ENCODE assay signal across 19 cellular contexts in genomic region chr9:76026796-76027195, GRCh38.
"Had no signal": no experiment of that assay in that cellular context is flagged by ENCODE, and none has a peak within 500 bp of the region (broad histone marks: within the 10 kb centered on the region; RNA-seq: fewer than 3 reads in every experiment).

No MANE protein-coding gene starts in this region.

- H3K4me3 ChIP-seq: body of pancreas, left ventricle myocardium inferior, mucosa of descending colon, tibial nerve, uterus had no signal

- H3K36me3 ChIP-seq: uterus, WERI-Rb-1 had no signal

- H3K27ac ChIP-seq: body of pancreas, left ventricle myocardium inferior, tibial nerve, uterus, WERI-Rb-1 had no signal

- H3K9me3 Mint-ChIP-seq: activated T-helper 2 cell treated with anti-CD3 and anti-CD28 coated beads, Interferon-gamma antibody, Interleukin-2, Interleukin-4, amounts not matched to agents 10 μg/mL and 5 μg/mL and 100 μg/mL, durations not matched to agents 14 hours and 24 hours and 36 hours; natural killer cell had no signal

- H3K4me3 Mint-ChIP-seq: activated naive CD4-positive, alpha-beta T cell treated with anti-CD3 and anti-CD28 coated beads for 36 hours; memory B cell; natural killer cell had no signal

- ATAC-seq: body of pancreas, mucosa of descending colon, natural killer cell had no signal

- H3K4me1 Mint-ChIP-seq: memory B cell had no signal

- H3K27me3 ChIP-seq: body of pancreas, tibial nerve, uterus had no signal

- DNase-seq: activated CD4-positive, alpha-beta T cell treated with anti-CD3 and anti-CD28 coated beads for 48 hours; activated T-cell treated with anti-CD3 and anti-CD28 coated beads for 4 hours; amniotic stem cell; body of pancreas; cortex of kidney; effector CD4-positive, alpha-beta T cell; foreskin fibroblast; hippocampal formation; left ventricle myocardium inferior; mucosa of descending colon; natural killer cell; posterior cingulate gyrus; stimulated activated CD4-positive, alpha-beta T cell treated with anti-CD3 and anti-CD28 coated beads, Interleukin-4, amount 100 ng/mL, for 24 hours; uterus; WERI-Rb-1 had no signal

- H3K4me1 ChIP-seq: body of pancreas, left ventricle myocardium inferior, tibial nerve, uterus had no signal

- H3K9me3 ChIP-seq: body of pancreas, left ventricle myocardium inferior, mucosa of descending colon, tibial nerve, uterus had no signal

- H3K36me3 Mint-ChIP-seq: memory B cell had no signal

- H3K27me3 Mint-ChIP-seq: memory B cell had no signal

- H3K27ac Mint-ChIP-seq: activated T-helper 2 cell treated with anti-CD3 and anti-CD28 coated beads, Interferon-gamma antibody, Interleukin-2, Interleukin-4, amounts not matched to agents 10 μg/mL and 5 μg/mL and 100 μg/mL, durations not matched to agents 14 hours and 24 hours and 36 hours; memory B cell; natural killer cell had no signal
